In genomic region chr14:74973905-74974363, GRCh38 we compare ENCODE assay signal across 1 cellular context.
TF ChIP-seq lines count a peak whose summit lies in the region.

No MANE protein-coding gene starts in this region.

TF ChIP-seq in IMR-90, 13 proteins besides CTCF, POLR2A, EP300 and RAD21:
- TF ChIP-seq ELK1 (IDR thresholded peaks at IDR 0.05; ENCODE audit: borderline replicate concordance, low read depth, low read length) (no peak), USF2 (IDR thresholded peaks at IDR 0.05; ENCODE audit: low read depth, low read length) (no peak), RFX5 (IDR thresholded peaks at IDR 0.05; ENCODE audit: low read depth, low read length) (no peak), RCOR1 (IDR thresholded peaks at IDR 0.05; ENCODE audit: insufficient replicate concordance, low read length) (no peak), NFE2L2 (IDR thresholded peaks at IDR 0.05; ENCODE audit: low read depth, low read length) (no peak), MXI1 (IDR thresholded peaks at IDR 0.05; ENCODE audit: borderline replicate concordance, low read depth, low read length) (no peak)
